Comparison of ENCODE assay signal across 17 cellular contexts in the genomic region with DNA sequence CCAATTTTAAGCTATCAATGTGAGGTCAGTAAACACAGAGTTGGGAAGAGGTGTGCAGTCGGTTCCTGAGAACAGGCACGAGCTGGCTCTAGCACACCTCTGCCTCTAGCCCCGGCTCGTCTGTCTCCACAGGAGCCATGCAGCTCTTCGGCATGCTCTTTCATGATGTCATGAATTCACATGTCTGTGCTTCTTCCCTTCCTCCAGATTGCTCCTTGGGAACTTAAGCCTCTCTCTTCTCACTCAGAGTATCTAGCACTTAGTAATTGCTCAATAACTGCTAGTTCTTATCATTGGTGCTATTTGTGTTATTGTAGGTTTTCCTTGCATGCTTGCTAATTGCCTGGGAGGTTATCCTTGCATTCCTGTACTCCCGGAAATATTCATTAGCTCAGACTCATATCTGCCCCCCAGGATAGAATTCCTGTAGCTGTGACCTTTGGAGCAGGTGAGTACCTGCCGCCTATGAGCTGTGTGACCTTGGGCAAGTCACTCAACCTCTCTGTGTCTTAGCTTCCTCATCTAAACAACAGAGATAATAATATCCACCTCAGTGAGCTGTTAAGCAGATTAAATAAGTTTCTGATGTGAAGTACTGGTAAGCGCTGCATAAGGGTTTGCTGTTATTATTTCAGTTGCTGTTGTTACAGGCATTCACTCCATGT. TPM values are rescaled to one million over a fixed set of nuclear protein-coding genes. Genes with fewer than 3 reads are reported as not detected.
DNase-seq lines count a peak whose midpoint lies in the region; ATAC-seq and TF ChIP-seq lines count a peak whose summit lies in the region.
"Had no signal": no experiment of that assay in that cellular context is flagged by ENCODE, and none has a peak within 500 bp of the region (broad histone marks: within the 10 kb centered on the region; RNA-seq: fewer than 3 reads in every experiment).

No MANE protein-coding gene starts in this region.

- TF ChIP-seq POLR2A in HCT116 (IDR thresholded peaks at IDR 0.05; ENCODE audit: borderline replicate concordance, extremely low read depth, insufficient read depth, insufficient read length), result no peak
- TF ChIP-seq POLR2A in esophagus squamous epithelium (IDR thresholded peaks at IDR 0.05), result no peak

- BruUV-seq in HCT116 (replicated peaks; lab: Mats Ljungman, UMichigan), result no TSS peak

- H3K4me3 Mint-ChIP-seq in stimulated activated naive CD8-positive, alpha-beta T cell treated with anti-CD3 and anti-CD28 coated beads, Interleukin-15, amount 100 ng/mL, for 72 hours, result no peak overlapping the region
- H3K4me3 Mint-ChIP-seq in neural progenitor cell, result no peak overlapping the region
- H3K4me3 Mint-ChIP-seq: activated CD4-positive, alpha-beta T cell treated with anti-CD3 and anti-CD28 coated beads, Interleukin-2, amount 10 ng/mL, durations not matched to agents 7 days and 5 days had no signal

- H3K4me1 ChIP-seq in HCT116 (ENCODE audit: control insufficient read depth in 1 of 2, insufficient read depth in 2 of 2, low read length in 2 of 2) (peaks cover 11 to 41% of the 10 kb centered on the region in 2 experiments), esophagus squamous epithelium (peaks cover 0 to 48% (median 23%) of the 10 kb centered on the region in 3 donors), psoas muscle (peaks cover 98% of the 10 kb centered on the region), neural progenitor cell (no peaks in the 10 kb centered on the region)
- H3K4me1 ChIP-seq: thyroid gland had no signal

- CTCF ChIA-PET in HCT116 (lab: Charles Lee), result interaction anchor here (1.0 to 1.8 kb wide), 2 partner anchors 10 to 190 kb away, joined by 5 to 6 read pairs; no protein-coding TSS in a partner anchor
- CTCF ChIA-PET in RWPE1 (lab: Yijun Ruan, JAX), result no interaction called here

- H2AFZ ChIP-seq in HCT116 (ENCODE audit: low read depth, low read length, poor library complexity, severe bottlenecking), result peak overlapping the region; percentile 29
- no peak overlapping the region for H2AFZ ChIP-seq in neural progenitor cell (replicated peaks)

- H4K20me1 ChIP-seq in HCT116 (ENCODE audit: insufficient read depth), result no peaks in the 10 kb centered on the region
- H4K20me1 ChIP-seq in neural progenitor cell (ENCODE audit: low read depth), result no peaks in the 10 kb centered on the region

- no peaks in the 10 kb centered on the region for H3K27me3 Mint-ChIP-seq in stimulated activated naive CD8-positive, alpha-beta T cell treated with anti-CD3 and anti-CD28 coated beads, Interleukin-15, amount 100 ng/mL, for 72 hours
- peaks cover 5% of the 10 kb centered on the region for H3K27me3 Mint-ChIP-seq in neural progenitor cell (ENCODE audit: insufficient read depth, low read depth)
- H3K27me3 Mint-ChIP-seq: activated CD4-positive, alpha-beta T cell treated with anti-CD3 and anti-CD28 coated beads, Interleukin-2, amount 10 ng/mL, durations not matched to agents 7 days and 5 days had no signal

- peak overlapping the region; percentile 34 for H3K4me2 ChIP-seq in HCT116 (ENCODE audit: low read length)
- no peak overlapping the region for H3K4me2 ChIP-seq in neural progenitor cell

- POLR2A ChIA-PET in HCT116 (lab: Charles Lee) (interaction anchor here (1.5 kb wide), 1 partner anchor 12 kb away, joined by 6 read pairs; no protein-coding TSS in a partner anchor), RWPE1 (lab: Yijun Ruan, JAX; ENCODE audit: low non-redundant PET) (interaction anchor here (1.1 kb wide), 1 partner anchor 9 kb away, joined by 3 read pairs; no protein-coding TSS in a partner anchor)

- peaks cover 31% of the 10 kb centered on the region for H3K4me1 Mint-ChIP-seq in stimulated activated naive CD8-positive, alpha-beta T cell treated with anti-CD3 and anti-CD28 coated beads, Interleukin-15, amount 100 ng/mL, for 72 hours
- peaks cover 63% of the 10 kb centered on the region for H3K4me1 Mint-ChIP-seq in neural progenitor cell

- DNase-seq in HCT116 (ENCODE audit: low read depth, low spot score) (no peak), RWPE1 (ENCODE audit: low spot score) (peak; percentile 28), esophagus squamous epithelium (lab: John Stamatoyannopoulos, UW) (no peak), psoas muscle (no peak), RPMI8226 (no peak), neural progenitor cell (ENCODE audit: low spot score) (no peak)
- DNase-seq in stimulated activated naive CD8-positive, alpha-beta T cell treated with anti-CD3 and anti-CD28 coated beads, Interleukin-15, amount 100 ng/mL, for 72 hours, result no peak
- DNase-seq: activated CD4-positive, alpha-beta T cell treated with anti-CD3 and anti-CD28 coated beads, Interleukin-2, amount 10 ng/mL, durations not matched to agents 7 days and 5 days; activated naive CD4-positive, alpha-beta T cell treated with anti-CD3 and anti-CD28 coated beads, Interleukin-2, amount 50 U/mL, for 16 hours; dorsolateral prefrontal cortex; NCI-H2081; NCI-H748 treated with DMSO at 0.1 percent for 48 hours; ovary; thyroid gland had no signal

- TF ChIP-seq CTCF in HCT116 (IDR thresholded peaks at IDR 0.05 in 2 of 3, conservative IDR thresholded peaks at IDR 0.05 in 1 of 3; ENCODE audit: borderline replicate concordance in 1 of 3, insufficient read depth in 1 of 3, low read depth in 2 of 3, low read length in 2 of 3) (no peak), RWPE1 (conservative IDR thresholded peaks at IDR 0.05; ENCODE audit: low read depth) (no peak), esophagus squamous epithelium (IDR thresholded peaks at IDR 0.05) (no peak), psoas muscle (IDR thresholded peaks at IDR 0.05) (no peak), neural progenitor cell (IDR thresholded peaks at IDR 0.05) (no peak)

- no peak overlapping the region for H3K9ac ChIP-seq in HCT116 (ENCODE audit: low read length)
- H3K9ac ChIP-seq in neural progenitor cell, result no peak overlapping the region

- H3K27me3 ChIP-seq in HCT116 (ENCODE audit: insufficient read depth, low read length) (no peaks in the 10 kb centered on the region), esophagus squamous epithelium (no peaks in the 10 kb centered on the region), psoas muscle (ENCODE audit: insufficient read depth in 3 of 3, low read length in 2 of 3) (no peaks in the 10 kb centered on the region), neural progenitor cell (no peaks in the 10 kb centered on the region)
- H3K27me3 ChIP-seq: dorsolateral prefrontal cortex, ovary, thyroid gland had no signal

- no peaks in the 10 kb centered on the region for H3K9me3 ChIP-seq in HCT116 (ENCODE audit: control insufficient read depth in 1 of 2, insufficient read depth in 1 of 2, low read depth in 1 of 2, low read length in 2 of 2)
- H3K9me3 ChIP-seq in esophagus squamous epithelium, result no peaks in the 10 kb centered on the region
- H3K9me3 ChIP-seq in psoas muscle, result no peaks in the 10 kb centered on the region
- H3K9me3 ChIP-seq in neural progenitor cell (ENCODE audit: low read depth), result no peaks in the 10 kb centered on the region
- H3K9me3 ChIP-seq: ovary, thyroid gland had no signal

- H3F3A ChIP-seq in neural progenitor cell (ENCODE audit: low read depth), result no peaks in the 10 kb centered on the region

- H3K4me3 ChIP-seq in HCT116 (replicated peaks in 1 of 2; ENCODE audit: low read depth in 1 of 2, low read length in 2 of 2) (no peak overlapping the region), esophagus squamous epithelium (no peak overlapping the region), psoas muscle (no peak overlapping the region), neural progenitor cell (no peak overlapping the region)
- H3K4me3 ChIP-seq: dorsolateral prefrontal cortex, ovary, thyroid gland had no signal

- H3K36me3 Mint-ChIP-seq in neural progenitor cell, result no peaks in the 10 kb centered on the region

- no peaks in the 10 kb centered on the region for H3K36me3 ChIP-seq in HCT116 (ENCODE audit: control insufficient read depth in 1 of 2, insufficient read depth in 2 of 2, low read length in 2 of 2)
- no peaks in the 10 kb centered on the region for H3K36me3 ChIP-seq in esophagus squamous epithelium
- peaks cover 0 to 98% of the 10 kb centered on the region in 2 donors for H3K36me3 ChIP-seq in psoas muscle (ENCODE audit: insufficient read depth in 1 of 2, low read depth in 1 of 2)
- H3K36me3 ChIP-seq in neural progenitor cell, result no peaks in the 10 kb centered on the region
- H3K36me3 ChIP-seq: ovary, thyroid gland had no signal

- WGBS in esophagus squamous epithelium, 2 donors, result 47 to 49% methylated on average over 8 of the region's 8 CpGs
- WGBS in psoas muscle, 3 donors, result 48 to 74% (median 52%) methylated on average over 8 of the region's 8 CpGs

- RAD21 ChIA-PET in HCT116 (lab: Charles Lee; ENCODE audit: low non-redundant PET in 1 of 2, low total read pairs in 2 of 2, uncharacterized antibody in 2 of 2, unreplicated experiment in 2 of 2), result no interaction called here

- ATAC-seq in HCT116 (peak; percentile 35), psoas muscle (peak in 2 of 4 donors; percentile 2 to 3)
- no peak for ATAC-seq in stimulated activated naive CD8-positive, alpha-beta T cell treated with anti-CD3 and anti-CD28 coated beads, Interleukin-15, amount 100 ng/mL, for 72 hours

- no peaks in the 10 kb centered on the region for H3K9me3 Mint-ChIP-seq in stimulated activated naive CD8-positive, alpha-beta T cell treated with anti-CD3 and anti-CD28 coated beads, Interleukin-15, amount 100 ng/mL, for 72 hours
- H3K9me3 Mint-ChIP-seq in neural progenitor cell, result no peaks in the 10 kb centered on the region
- H3K9me3 Mint-ChIP-seq: activated CD4-positive, alpha-beta T cell treated with anti-CD3 and anti-CD28 coated beads, Interleukin-2, amount 10 ng/mL, durations not matched to agents 7 days and 5 days had no signal

- H3K79me2 ChIP-seq in HCT116 (ENCODE audit: insufficient read depth, low read length), result no peaks in the 10 kb centered on the region
- no peaks in the 10 kb centered on the region for H3K79me2 ChIP-seq in neural progenitor cell (ENCODE audit: low read depth)

- intact Hi-C loops in HCT116 (cut with micrococcal nuclease) (no loop called here), esophagus squamous epithelium (cut with DNase I) (no loop called here), psoas muscle (cut with DNase I) (no loop called here)

- H3K9me2 ChIP-seq in HCT116 (ENCODE audit: insufficient read depth), result no peaks in the 10 kb centered on the region

- no peak for TF ChIP-seq RAD21 in HCT116 (IDR thresholded peaks at IDR 0.05; ENCODE audit: low read depth)

- no peak overlapping the region for H3K27ac Mint-ChIP-seq in stimulated activated naive CD8-positive, alpha-beta T cell treated with anti-CD3 and anti-CD28 coated beads, Interleukin-15, amount 100 ng/mL, for 72 hours
- no peak overlapping the region for H3K27ac Mint-ChIP-seq in neural progenitor cell
- H3K27ac Mint-ChIP-seq: activated CD4-positive, alpha-beta T cell treated with anti-CD3 and anti-CD28 coated beads, Interleukin-2, amount 10 ng/mL, durations not matched to agents 7 days and 5 days had no signal

- H3K27ac ChIP-seq in HCT116 (ENCODE audit: low read depth, low read length), result no peak overlapping the region
- H3K27ac ChIP-seq in RWPE1, result peak overlapping the region; percentile 58
- peak overlapping the region in 3 of 4 donors; percentile 9 to 72 (median 64) for H3K27ac ChIP-seq in esophagus squamous epithelium
- H3K27ac ChIP-seq in psoas muscle, result peak overlapping the region; percentile 98
- H3K27ac ChIP-seq in neural progenitor cell, result no peak overlapping the region
- H3K27ac ChIP-seq: dorsolateral prefrontal cortex, ovary, thyroid gland had no signal

RNA-seq across cellular contexts. Expression of gene FAM181A, which starts 19.5 kb away (rescaled TPM):
- total RNA-seq in HCT116 (2021; ENCODE audit: unreplicated experiment) (not detected), esophagus squamous epithelium (not detected), psoas muscle (not detected), neural progenitor cell (ENCODE audit: low replicate concordance) (not detected in 2 replicates)
- not detected in 2 replicates for polyA plus RNA-seq in HCT116 (2012)
- under 1 TPM in 2 of 3 donors, not detected in 1; 0.14 to 0.32 TPM for polyA plus RNA-seq in psoas muscle
- total RNA-seq: activated CD4-positive, alpha-beta T cell treated with anti-CD3 and anti-CD28 coated beads, Interleukin-2, amount 10 ng/mL, durations not matched to agents 7 days and 5 days; Calu3; fibroblast of lung had no signal
- polyA plus RNA-seq: BJ, fibroblast of lung, ovary had no signal

RNA-seq across cellular contexts. Expression of gene ASB2, which starts 29.7 kb away (rescaled TPM):
- total RNA-seq in HCT116 (2021; ENCODE audit: unreplicated experiment) (not detected), esophagus squamous epithelium (1 to 10 TPM in 3 of 4 donors, under 1 TPM in 1; 0.83 to 8.8 (median 3.7) TPM), psoas muscle (100 to 1,000 TPM; 148 to 443 (median 252) TPM), neural progenitor cell (ENCODE audit: low replicate concordance) (0.62 TPM in 1 of 2 replicates, not detected in the other)
- polyA plus RNA-seq in HCT116 (2012), result 0.02 and 0.08 TPM in 2 replicates
- 100 to 1,000 TPM in 2 of 3 donors, 10 to 100 TPM in 1; 41.2 to 460 (median 217) TPM for polyA plus RNA-seq in psoas muscle

RNA-seq across cellular contexts. Expression of gene CCDC197, which starts 50.5 kb away (rescaled TPM):
- not detected for total RNA-seq in HCT116 (2021; ENCODE audit: unreplicated experiment)
- polyA plus RNA-seq in HCT116 (2012), result not detected in 2 replicates
- not detected for total RNA-seq in esophagus squamous epithelium
- 1 to 10 TPM in 3 of 4 donors, under 1 TPM in 1; 0.71 to 3.9 (median 2.2) TPM for total RNA-seq in psoas muscle
- polyA plus RNA-seq in psoas muscle, result under 1 TPM; 0.04 to 0.69 (median 0.61) TPM
- total RNA-seq in neural progenitor cell (ENCODE audit: low replicate concordance), result not detected in 2 replicates
- total RNA-seq: activated CD4-positive, alpha-beta T cell treated with anti-CD3 and anti-CD28 coated beads, Interleukin-2, amount 10 ng/mL, durations not matched to agents 7 days and 5 days; Calu3; fibroblast of lung; ovary; thyroid gland had no signal
- polyA plus RNA-seq: BJ, fibroblast of lung, ovary had no signal

Comparison
In these comparisons a context has a peak if more than half of its experiments do, and no peak if none do; other contexts are left out.
1. H3K27ac ChIP-seq: peak in RWPE1 (single experiment), esophagus squamous epithelium (3 of 4) and psoas muscle (single experiment); none in HCT116 (single experiment) and neural progenitor cell (single experiment).
2. RNA of gene ASB2, which starts 29.7 kb away (total RNA-seq): 148 to 443 TPM in psoas muscle; 0.83 to 8.8 TPM in esophagus squamous epithelium, not detected in HCT116 (single experiment) and 0.62 TPM in neural progenitor cell; every median in the first group is over 10 times any median in the second.